10 cellular contexts compared by ENCODE assay signal in the genomic region with DNA sequence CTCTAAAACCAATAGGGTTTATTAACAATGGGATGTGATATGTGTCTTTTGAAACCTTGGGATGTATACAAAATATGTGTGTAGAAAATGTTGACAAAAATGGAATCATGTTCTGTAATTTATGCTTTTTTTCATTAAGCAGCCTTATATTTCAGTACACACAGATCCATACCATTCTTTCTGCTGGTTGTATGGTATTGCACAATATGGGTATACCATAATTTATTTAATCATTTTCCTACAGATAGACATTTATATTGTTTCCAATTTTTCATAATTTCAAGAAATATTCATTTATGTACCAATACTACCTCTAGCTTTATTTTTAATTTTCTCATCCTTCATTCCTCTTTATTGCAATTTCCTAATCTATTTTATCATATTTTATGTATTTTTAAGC.
"Had no signal": no experiment of that assay in that cellular context is flagged by ENCODE, and none has a peak within 500 bp of the region (broad histone marks: within the 10 kb centered on the region; RNA-seq: fewer than 3 reads in every experiment).

No MANE protein-coding gene starts in this region.

- H3K36me3 ChIP-seq: HAP-1 had no signal

- DNase-seq: GM23248, GOT3, H7, H9, HCEC 1CT, HFFc6 had no signal

- H3K9ac ChIP-seq: GM23248 had no signal

- H3K4me3 ChIP-seq: GM23248, GM23338, HAP-1 had no signal

- ATAC-seq: GM23338, HCT116 had no signal

- H3K4me2 ChIP-seq: GM23338 had no signal

- H3K27ac ChIP-seq: GM23248 had no signal

- H3K9me3 ChIP-seq: HAP-1 had no signal

- FAIRE-seq: H54 had no signal

- H2AFZ ChIP-seq: GM23248, GM23338 had no signal
